In the genomic region with DNA sequence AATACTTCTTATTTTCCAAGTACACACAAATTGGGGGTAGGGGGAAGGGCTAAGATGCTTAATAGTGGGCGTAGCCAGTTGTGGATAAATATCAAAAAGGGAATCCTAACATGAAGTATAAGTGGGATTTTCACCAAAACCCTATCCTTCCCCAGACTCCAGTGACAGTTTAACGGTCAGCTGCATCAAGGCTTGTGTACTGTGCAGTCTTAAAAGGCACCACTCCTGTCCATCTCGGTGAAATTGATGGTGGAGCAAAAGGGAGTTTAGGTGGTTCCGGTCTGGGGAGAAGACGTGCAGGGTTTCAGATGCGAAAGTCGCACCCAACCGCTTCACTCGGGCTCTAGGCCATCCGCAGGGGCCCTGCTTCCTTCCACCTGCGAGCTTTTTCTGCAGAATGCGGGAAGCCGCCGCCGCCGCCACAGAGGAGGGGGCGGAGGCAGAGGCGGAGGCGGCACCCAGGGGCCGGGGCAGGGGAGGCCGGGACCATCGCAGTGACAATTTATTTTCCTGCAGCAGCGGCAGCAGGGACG, we compare ENCODE assay signal across 8 cellular contexts. TPM values are rescaled to one million over a fixed set of nuclear protein-coding genes. Genes with fewer than 3 reads are reported as not detected.
A peak's percentile ranks its signal among the peaks of the same experiment; 100 is the strongest.
DNase-seq lines count a peak whose midpoint lies in the region; ATAC-seq and TF ChIP-seq lines count a peak whose summit lies in the region.

STAMBPL1 (plus strand) TSS at position 492 of the 533 bp plus-strand sequence. CDS start 21,464 bp downstream, outside the sequence.

- peaks cover 55% of the 10 kb centered on the region for H3K4me1 Mint-ChIP-seq in HFFc6 (ENCODE audit: low read depth)

- no peaks in the 10 kb centered on the region for H3K9me3 ChIP-seq in mononuclear cell (ENCODE audit: low read depth, low read length)

- intact Hi-C loops in dorsolateral prefrontal cortex (cut with DNase I), result loop anchor here in 1 of 2 donors (1.0 kb wide), 1 partner anchor 21 kb away; no protein-coding TSS in a partner anchor

- peaks cover 32% of the 10 kb centered on the region for H3K4me1 ChIP-seq in mononuclear cell (ENCODE audit: insufficient read depth, low read length)

- no peaks in the 10 kb centered on the region for H3K27me3 ChIP-seq in dorsolateral prefrontal cortex
- no peaks in the 10 kb centered on the region for H3K27me3 ChIP-seq in mononuclear cell (ENCODE audit: insufficient read depth, low read length)

- H3K9me3 Mint-ChIP-seq in HFFc6, result no peaks in the 10 kb centered on the region

- TF ChIP-seq POLR2A in NB4 (IDR thresholded peaks at IDR 0.05; ENCODE audit: extremely low read depth, insufficient read length), result no peak

- peak within 1 kb of the TSS; percentile 95 for H3K27ac Mint-ChIP-seq in HFFc6

- H3K4me3 ChIP-seq in NB4 (ENCODE audit: low read depth, low read length), result peak within 1 kb of the TSS; percentile 81
- peak within 1 kb of the TSS; percentile 42 to 93 (median 77) for H3K4me3 ChIP-seq in dorsolateral prefrontal cortex
- H3K4me3 ChIP-seq in mononuclear cell (ENCODE audit: low read length), result peak within 1 kb of the TSS; percentile 71

- peak; percentile 62 for ATAC-seq in GM18502 (IDR thresholded peaks at IDR 0.05; ENCODE audit: poor library complexity, unreplicated experiment)

- H3K27me3 Mint-ChIP-seq in HFFc6 (ENCODE audit: insufficient read depth), result no peaks in the 10 kb centered on the region

- peak within 1 kb of the TSS; percentile 98 for H3K4me3 Mint-ChIP-seq in HFFc6

- peak within 1 kb of the TSS; percentile 37 to 99 (median 93) for H3K27ac ChIP-seq in dorsolateral prefrontal cortex

- TF ChIP-seq CTCF in HFFc6 (IDR thresholded peaks at IDR 0.05) (no peak), NB4 (IDR thresholded peaks at IDR 0.05; ENCODE audit: low read depth, low read length) (no peak), dorsolateral prefrontal cortex (IDR thresholded peaks at IDR 0.05 in 54 of 56, conservative IDR thresholded peaks at IDR 0.05 in 2 of 56; ENCODE audit: low read depth in 1 of 56, partially characterized antibody in 56 of 56) (no peak)

- peaks cover 37% of the 10 kb centered on the region for H3K36me3 Mint-ChIP-seq in HFFc6 (ENCODE audit: low read depth)

- no peak for DNase-seq in HFFc6
- DNase-seq in NB4 (ENCODE audit: low read depth), result peak; percentile 90
- peak; percentile 73 to 74 for DNase-seq in activated CD4-positive, alpha-beta T cell treated with anti-CD3 and anti-CD28 coated beads for 4 hours
- DNase-seq in dorsolateral prefrontal cortex, result peak in 6 of 10 donors; percentile 29 to 69 (median 56)
- DNase-seq in stimulated activated CD8-positive, alpha-beta memory T cell treated with anti-CD3 and anti-CD28 coated beads, Interleukin-4, amount 100 ng/mL, for 48 hours, result peak; percentile 85
- no peak for DNase-seq in SK-N-DZ (ENCODE audit: low spot score)

RNA-seq across cellular contexts. Expression of gene STAMBPL1, which starts in this region (rescaled TPM):
- 10 to 100 TPM; 28.8 to 44.9 (median 40.6) TPM for total RNA-seq in HFFc6 (2021; fragmentation: NEBNext Ultra II Directional; extraction: Animal tissue kit (Norgen Biotek cat#: 25700))
- total RNA-seq in dorsolateral prefrontal cortex (10 to 100 TPM; 18.3 to 63.7 (median 43.9) TPM), mononuclear cell (42.4 TPM)
- polyA plus RNA-seq in SK-N-DZ (2014; cell fraction: cytosol; rRNA removed), result 23.1 and 36.5 TPM in 2 replicates
- polyA plus RNA-seq in SK-N-DZ (2014; cell fraction: nucleus; rRNA removed), result 33.0 and 40.9 TPM in 2 replicates

Comparison
In these comparisons a context has a peak if more than half of its experiments do, and no peak if none do; other contexts are left out.
1. DNase-seq: peak in NB4 (single experiment), activated CD4-positive, alpha-beta T cell treated with anti-CD3 and anti-CD28 coated beads for 4 hours (2 of 2), dorsolateral prefrontal cortex (6 of 10) and stimulated activated CD8-positive, alpha-beta memory T cell treated with anti-CD3 and anti-CD28 coated beads, Interleukin-4, amount 100 ng/mL, for 48 hours (single experiment); none in HFFc6 (single experiment) and SK-N-DZ (single experiment).
2. Peak in every context shown above with its lines, with median percentiles within 50 percentile points of each other: H3K4me3 ChIP-seq.